In the genomic region with DNA sequence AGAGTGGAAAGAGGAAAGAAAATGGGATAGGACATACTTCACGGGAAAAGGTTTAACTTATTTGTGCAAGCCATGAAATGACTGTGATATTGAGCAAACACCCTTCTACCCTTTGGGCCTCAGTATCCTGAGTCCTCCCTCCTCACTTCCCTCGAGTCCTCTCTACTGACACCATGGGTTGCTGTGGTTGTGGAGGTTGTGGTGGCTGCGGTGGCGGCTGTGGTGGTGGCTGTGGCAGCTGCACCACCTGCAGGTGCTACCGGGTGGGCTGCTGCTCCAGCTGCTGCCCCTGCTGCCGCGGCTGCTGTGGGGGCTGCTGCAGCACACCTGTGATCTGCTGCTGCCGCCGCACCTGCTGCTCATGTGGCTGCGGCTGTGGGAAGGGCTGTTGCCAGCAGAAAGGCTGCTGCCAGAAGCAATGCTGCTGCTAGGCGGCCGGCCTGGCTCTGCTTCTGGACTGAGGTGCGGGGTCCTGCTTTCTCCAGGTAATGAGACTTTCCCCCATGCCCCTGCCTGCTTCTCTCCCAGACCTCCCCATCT, we compare ENCODE assay signal across 19 cellular contexts. TPM values are rescaled to one million over a fixed set of nuclear protein-coding genes. Genes with fewer than 3 reads are reported as not detected.
"Had no signal": no experiment of that assay in that cellular context is flagged by ENCODE, and none has a peak within 500 bp of the region (broad histone marks: within the 10 kb centered on the region; RNA-seq: fewer than 3 reads in every experiment).

A gene with protein sequence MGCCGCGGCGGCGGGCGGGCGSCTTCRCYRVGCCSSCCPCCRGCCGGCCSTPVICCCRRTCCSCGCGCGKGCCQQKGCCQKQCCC (plus strand): TSS at position 174 of the 540 bp plus-strand sequence. CDS start 0 bp downstream, at position 174.

RNA-seq across cellular contexts. Expression of the gene that starts here (rescaled TPM):
- total RNA-seq: natural killer cell treated with Interleukin-12 subunit alpha and Interleukin-12 subunit beta and Interleukin-15 and Interleukin-18, amount 100 ng/mL, for 72 hours; neural crest cell; omental fat pad; osteocyte; pancreas; posterior vena cava; prostate gland; pulmonary artery endothelial cell; right atrium auricular region; sciatic nerve; smooth muscle cell; spleen; suprapubic skin; testis; transverse colon; upper lobe of right lung; urinary bladder; uterus had no signal
- polyA plus RNA-seq: pancreas, smooth muscle cell, spleen, thymus, urinary bladder had no signal
